In genomic region chr7:45259966-45260646, GRCh38 we compare ENCODE assay signal across 9 cellular contexts.
A peak's percentile ranks its signal among the peaks of the same experiment; 100 is the strongest.
DNase-seq lines count a peak whose midpoint lies in the region; ATAC-seq, FAIRE-seq and TF ChIP-seq lines count a peak whose summit lies in the region.
"Had no signal": no experiment of that assay in that cellular context is flagged by ENCODE, and none has a peak within 500 bp of the region (broad histone marks: within the 10 kb centered on the region; RNA-seq: fewer than 3 reads in every experiment).

No MANE protein-coding gene starts in this region.

- no CpG with 5 or more reads among the region's 30 CpGs for WGBS in trophoblast cell (ENCODE audit: extremely low coverage, insufficient coverage, insufficient read length)

- H2BK120ac ChIP-seq in trophoblast cell (ENCODE audit: insufficient read depth, low read length, poor library complexity), result no peak overlapping the region

- H3K4me3 ChIP-seq in trophoblast cell (ENCODE audit: low read depth, low read length), result no peak overlapping the region
- H3K4me3 ChIP-seq in upper lobe of right lung, result no peak overlapping the region

- no peak overlapping the region for H3K9ac ChIP-seq in trophoblast cell (ENCODE audit: low read length)

- no peak overlapping the region for H3K18ac ChIP-seq in trophoblast cell (ENCODE audit: low read length)

- ATAC-seq in HG03135 (IDR thresholded peaks at IDR 0.05; ENCODE audit: unreplicated experiment) (peak; percentile 61), upper lobe of right lung (peak; percentile 93), HG03520 (IDR thresholded peaks at IDR 0.05; ENCODE audit: unreplicated experiment) (no peak)

- no peak overlapping the region for H2BK12ac ChIP-seq in trophoblast cell (ENCODE audit: low read length)

- H4K12ac ChIP-seq in trophoblast cell (ENCODE audit: low read depth, low read length), result no peak overlapping the region

- no peak overlapping the region for H4K91ac ChIP-seq in trophoblast cell (ENCODE audit: low read depth, low read length)

- H3K4me2 ChIP-seq in trophoblast cell (ENCODE audit: low read length), result no peak overlapping the region

- H3K4ac ChIP-seq in trophoblast cell (ENCODE audit: low read depth, low read length), result no peak overlapping the region

- H3K79me2 ChIP-seq in trophoblast cell (ENCODE audit: control insufficient read depth, insufficient read depth, low read length, poor library complexity), result no peaks in the 10 kb centered on the region

- H3K23ac ChIP-seq in trophoblast cell (ENCODE audit: low read length), result no peak overlapping the region

- TF ChIP-seq POLR2A in GM12891 (IDR thresholded peaks at IDR 0.05; ENCODE audit: low read depth, low read length), result no peak

- no peak overlapping the region for H3K27ac ChIP-seq in trophoblast cell (ENCODE audit: low read depth, low read length)
- no peak overlapping the region for H3K27ac ChIP-seq in upper lobe of right lung

- H3K36me3 ChIP-seq in trophoblast cell (ENCODE audit: control insufficient read depth in 1 of 2, insufficient read depth in 2 of 2, low read length in 2 of 2), result no peaks in the 10 kb centered on the region
- no peaks in the 10 kb centered on the region for H3K36me3 ChIP-seq in upper lobe of right lung

- no peak overlapping the region for H2BK5ac ChIP-seq in trophoblast cell (ENCODE audit: low read depth, low read length, poor library complexity)

- H3K79me1 ChIP-seq in trophoblast cell (ENCODE audit: low read length), result no peaks in the 10 kb centered on the region

- H3K27me3 ChIP-seq in trophoblast cell (ENCODE audit: insufficient read depth, low read length), result no peaks in the 10 kb centered on the region
- peaks cover 7% of the 10 kb centered on the region for H3K27me3 ChIP-seq in upper lobe of right lung

- DNase-seq in GM12891 (ENCODE audit: insufficient read length, low spot score) (peak; percentile 67), RPMI7951 (ENCODE audit: low read depth) (peak; percentile 35), activated gamma-delta T cell (lab: John Stamatoyannopoulos, UW) (peak; percentile 30), head of caudate nucleus (peak in 40 of 42 donors; percentile 36 to 89 (median 69)), trophoblast cell (peak; percentile 10 to 63), upper lobe of right lung (peak; percentile 81)

- no peak overlapping the region for H2AFZ ChIP-seq in trophoblast cell (ENCODE audit: insufficient read depth, low read length, poor library complexity)

- peaks cover under 1% of the 10 kb centered on the region for H3K9me3 ChIP-seq in trophoblast cell (ENCODE audit: insufficient read depth, low read depth, low read length)
- H3K9me3 ChIP-seq in upper lobe of right lung, result no peaks in the 10 kb centered on the region

- H4K8ac ChIP-seq in trophoblast cell (ENCODE audit: low read depth, low read length), result no peak overlapping the region

- H2AK5ac ChIP-seq in trophoblast cell (ENCODE audit: low read length), result no peak overlapping the region

- peak; percentile 94 for FAIRE-seq in GM12891 (lab: Jason Lieb, UNC)
- FAIRE-seq: islet of Langerhans had no signal

- intact Hi-C loops in head of caudate nucleus (cut with DNase I), result loop anchor here (2.0 kb wide), 1 partner anchor 105 kb away; no protein-coding TSS in a partner anchor
- intact Hi-C loops in upper lobe of right lung (cut with DNase I), result loop anchor here (5.0 kb wide), 1 partner anchor 103 kb away; the partner anchor contains the start of gene RAMP3

- no peaks in the 10 kb centered on the region for H3K4me1 ChIP-seq in trophoblast cell (ENCODE audit: control insufficient read depth in 1 of 2, insufficient read depth in 2 of 2, low read length in 2 of 2)
- H3K4me1 ChIP-seq in upper lobe of right lung, result no peaks in the 10 kb centered on the region

- H3K14ac ChIP-seq in trophoblast cell (ENCODE audit: low read length), result no peak overlapping the region

- peak; percentile 99 for TF ChIP-seq CTCF in upper lobe of right lung (IDR thresholded peaks at IDR 0.05)

TF ChIP-seq in GM12891, 5 proteins besides CTCF, POLR2A, EP300 and RAD21:
- no peak for TF ChIP-seq SPI1 (IDR thresholded peaks at IDR 0.05; ENCODE audit: low read depth, low read length)
- TF ChIP-seq POLR2AphosphoS5 (IDR thresholded peaks at IDR 0.05; ENCODE audit: low read depth, low read length), result no peak
- no peak for TF ChIP-seq PAX5 (IDR thresholded peaks at IDR 0.05; ENCODE audit: insufficient read depth, low read length, severe bottlenecking)
- TF ChIP-seq POU2F2 (IDR thresholded peaks at IDR 0.05; ENCODE audit: low read depth, low read length), result no peak
- TF ChIP-seq TAF1 (IDR thresholded peaks at IDR 0.05; ENCODE audit: low read depth, low read length), result no peak

Comparison
In these comparisons a context has a peak if more than half of its experiments do, and no peak if none do; other contexts are left out.
1. DNase-seq: peak in every context shown above with its lines; median percentile 81 in upper lobe of right lung; 69 in head of caudate nucleus; 67 in GM12891; 36 in trophoblast cell; 35 in RPMI7951; 30 in activated gamma-delta T cell.